ENCODE assay signal across 9 cellular contexts in the genomic region with DNA sequence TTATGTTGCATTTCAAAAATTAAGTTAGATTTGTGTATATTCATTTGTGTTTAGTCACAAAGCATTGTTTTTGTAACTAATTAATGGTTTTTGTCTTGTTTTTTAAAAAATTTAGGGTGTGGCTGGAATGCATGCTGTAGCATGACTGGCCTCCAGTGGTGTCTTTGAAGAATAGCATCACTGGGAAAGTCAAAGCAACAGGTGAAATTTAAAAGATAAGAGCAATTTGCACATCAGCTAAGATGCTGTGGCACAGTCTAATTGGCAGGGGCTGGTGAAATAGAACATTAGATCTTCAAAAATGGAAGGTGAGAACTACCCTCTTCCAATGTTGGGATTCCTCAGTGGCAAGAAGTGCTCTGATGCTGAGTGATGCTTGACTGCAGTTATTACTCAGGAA. TPM values are rescaled to one million over a fixed set of nuclear protein-coding genes. Genes with fewer than 3 reads are reported as not detected.
DNase-seq lines count a peak whose midpoint lies in the region; ATAC-seq, FAIRE-seq and TF ChIP-seq lines count a peak whose summit lies in the region.
"Had no signal": no experiment of that assay in that cellular context is flagged by ENCODE, and none has a peak within 500 bp of the region (broad histone marks: within the 10 kb centered on the region; RNA-seq: fewer than 3 reads in every experiment).

No MANE protein-coding gene starts in this region.

- intact Hi-C loops in vagina (cut with DNase I): no loop called here

- H3F3A ChIP-seq in OCI-LY1 (ENCODE audit: insufficient read depth, low read length): no peaks in the 10 kb centered on the region

- no peaks in the 10 kb centered on the region for H3K9me2 ChIP-seq in OCI-LY1 (ENCODE audit: low read depth, low read length)

- H3K4me3 ChIP-seq in OCI-LY1 (ENCODE audit: low read depth, low read length, poor library complexity, severe bottlenecking) (no peak overlapping the region), fibroblast of lung (replicated peaks in 1 of 4; ENCODE audit: control extremely low read depth in 1 of 4, insufficient read depth in 1 of 4, low read depth in 3 of 4, low read length in 4 of 4) (no peak overlapping the region), vagina (no peak overlapping the region)

- no peak overlapping the region for H3K4me3 Mint-ChIP-seq in natural killer cell treated with Interleukin-12 subunit alpha and Interleukin-12 subunit beta and Interleukin-15 and Interleukin-18, amount 100 ng/mL, for 72 hours
- H3K4me3 Mint-ChIP-seq: activated naive CD8-positive, alpha-beta T cell treated with anti-CD3 and anti-CD28 coated beads, Interleukin-2, amount 10 ng/mL, durations not matched to agents 7 days and 5 days had no signal

- H3K4me2 ChIP-seq in OCI-LY1 (ENCODE audit: low read length) (no peak overlapping the region), fibroblast of lung (ENCODE audit: extremely low read depth, insufficient read depth, low read length) (no peak overlapping the region)

- no peaks in the 10 kb centered on the region for H3K4me1 ChIP-seq in OCI-LY1 (ENCODE audit: insufficient read depth, low read length, severe bottlenecking)
- no peaks in the 10 kb centered on the region for H3K4me1 ChIP-seq in fibroblast of lung (ENCODE audit: control insufficient read depth, extremely low read depth, insufficient read depth, low read length)
- H3K4me1 ChIP-seq in vagina: no peaks in the 10 kb centered on the region

- no peaks in the 10 kb centered on the region for H3K4me1 Mint-ChIP-seq in natural killer cell treated with Interleukin-12 subunit alpha and Interleukin-12 subunit beta and Interleukin-15 and Interleukin-18, amount 100 ng/mL, for 72 hours (ENCODE audit: low read depth in 2 of 2)
- H3K4me1 Mint-ChIP-seq: activated naive CD8-positive, alpha-beta T cell treated with anti-CD3 and anti-CD28 coated beads, Interleukin-2, amount 10 ng/mL, durations not matched to agents 7 days and 5 days had no signal

- no peaks in the 10 kb centered on the region for H4K20me1 ChIP-seq in OCI-LY1 (ENCODE audit: insufficient read depth, low read length)
- H4K20me1 ChIP-seq in fibroblast of lung (ENCODE audit: control insufficient read depth, extremely low read depth, insufficient read depth, low read length): no peaks in the 10 kb centered on the region

- H3K36me3 Mint-ChIP-seq in natural killer cell treated with Interleukin-12 subunit alpha and Interleukin-12 subunit beta and Interleukin-15 and Interleukin-18, amount 100 ng/mL, for 72 hours: no peaks in the 10 kb centered on the region
- H3K36me3 Mint-ChIP-seq: activated naive CD8-positive, alpha-beta T cell treated with anti-CD3 and anti-CD28 coated beads, Interleukin-2, amount 10 ng/mL, durations not matched to agents 7 days and 5 days had no signal

- H3K9me3 ChIP-seq in OCI-LY1 (ENCODE audit: low read length) (no peaks in the 10 kb centered on the region), fibroblast of lung (ENCODE audit: control insufficient read depth, insufficient read depth, low read depth, low read length) (no peaks in the 10 kb centered on the region), vagina (no peaks in the 10 kb centered on the region)

- TF ChIP-seq CTCF in OCI-LY1 (IDR thresholded peaks at IDR 0.05; ENCODE audit: low read length) (peak; percentile 52), fibroblast of lung (conservative IDR thresholded peaks at IDR 0.05 in 1 of 2, IDR thresholded peaks at IDR 0.05 in 1 of 2; ENCODE audit: low read depth in 1 of 2, low read length in 2 of 2) (peak; percentile 59 to 71), vagina (IDR thresholded peaks at IDR 0.05) (peak in 1 of 3 experiments; percentile 17)

- peaks cover 3% of the 10 kb centered on the region for H3K9me3 Mint-ChIP-seq in natural killer cell treated with Interleukin-12 subunit alpha and Interleukin-12 subunit beta and Interleukin-15 and Interleukin-18, amount 100 ng/mL, for 72 hours
- H3K9me3 Mint-ChIP-seq: activated naive CD8-positive, alpha-beta T cell treated with anti-CD3 and anti-CD28 coated beads, Interleukin-2, amount 10 ng/mL, durations not matched to agents 7 days and 5 days had no signal

- H3K36me3 ChIP-seq in OCI-LY1 (ENCODE audit: insufficient read depth, low read length) (no peaks in the 10 kb centered on the region), fibroblast of lung (ENCODE audit: control insufficient read depth, insufficient read depth, low read length) (no peaks in the 10 kb centered on the region), vagina (no peaks in the 10 kb centered on the region)

- ATAC-seq in natural killer cell treated with Interleukin-12 subunit alpha and Interleukin-12 subunit beta and Interleukin-15 and Interleukin-18, amount 100 ng/mL, for 72 hours: no peak
- ATAC-seq in HG03135 (IDR thresholded peaks at IDR 0.05; ENCODE audit: unreplicated experiment): no peak

- FAIRE-seq in GM12892 (lab: Jason Lieb, UNC): peak; percentile 61

- DNase-seq in A172 (ENCODE audit: low spot score) (peak; percentile 18), GM12892 (ENCODE audit: insufficient read length) (no peak), fibroblast of lung (ENCODE audit: low read depth in 2 of 2) (peak; percentile 12 to 29), putamen (ENCODE audit: low spot score) (no peak), vagina (ENCODE audit: extremely low spot score in 2 of 2) (no peak)
- no peak for DNase-seq in natural killer cell treated with Interleukin-12 subunit alpha and Interleukin-12 subunit beta and Interleukin-15 and Interleukin-18, amount 100 ng/mL, for 72 hours (ENCODE audit: low spot score)
- DNase-seq: activated naive CD8-positive, alpha-beta T cell treated with anti-CD3 and anti-CD28 coated beads, Interleukin-2, amount 10 ng/mL, durations not matched to agents 7 days and 5 days had no signal

- H2AFZ ChIP-seq in OCI-LY1 (ENCODE audit: low read length): no peak overlapping the region
- no peak overlapping the region for H2AFZ ChIP-seq in fibroblast of lung (ENCODE audit: low read length)

- no peak for TF ChIP-seq POLR2A in GM12892 (IDR thresholded peaks at IDR 0.05; ENCODE audit: low read depth, low read length)
- TF ChIP-seq POLR2A in vagina (IDR thresholded peaks at IDR 0.05): no peak

- H3K79me2 ChIP-seq in OCI-LY1 (ENCODE audit: insufficient read depth, low read length) (no peaks in the 10 kb centered on the region), fibroblast of lung (ENCODE audit: control insufficient read depth, insufficient read depth, low read length) (no peaks in the 10 kb centered on the region)

- no peak overlapping the region for H3K27ac Mint-ChIP-seq in natural killer cell treated with Interleukin-12 subunit alpha and Interleukin-12 subunit beta and Interleukin-15 and Interleukin-18, amount 100 ng/mL, for 72 hours
- H3K27ac Mint-ChIP-seq: activated naive CD8-positive, alpha-beta T cell treated with anti-CD3 and anti-CD28 coated beads, Interleukin-2, amount 10 ng/mL, durations not matched to agents 7 days and 5 days had no signal

- H3K27ac ChIP-seq in OCI-LY1 (ENCODE audit: low read depth, low read length, poor library complexity, severe bottlenecking) (no peak overlapping the region), fibroblast of lung (ENCODE audit: insufficient read depth, low read length) (no peak overlapping the region), vagina (no peak overlapping the region)

- H3K27me3 Mint-ChIP-seq in natural killer cell treated with Interleukin-12 subunit alpha and Interleukin-12 subunit beta and Interleukin-15 and Interleukin-18, amount 100 ng/mL, for 72 hours: no peaks in the 10 kb centered on the region
- H3K27me3 Mint-ChIP-seq: activated naive CD8-positive, alpha-beta T cell treated with anti-CD3 and anti-CD28 coated beads, Interleukin-2, amount 10 ng/mL, durations not matched to agents 7 days and 5 days had no signal

- no peaks in the 10 kb centered on the region for H3K27me3 ChIP-seq in OCI-LY1 (ENCODE audit: insufficient read depth, low read length)
- no peaks in the 10 kb centered on the region for H3K27me3 ChIP-seq in fibroblast of lung (ENCODE audit: control insufficient read depth, insufficient read depth, low read length)
- no peaks in the 10 kb centered on the region for H3K27me3 ChIP-seq in vagina

- no peak overlapping the region for H3K9ac ChIP-seq in OCI-LY1 (ENCODE audit: low read length)
- no peak overlapping the region for H3K9ac ChIP-seq in fibroblast of lung (ENCODE audit: insufficient read depth, low read length)

RNA-seq across cellular contexts. Expression of a gene that starts 45.3 kb away (rescaled TPM):
- total RNA-seq in A172 (2014; rRNA removed; shearing (Covaris generic)): 21.2 and 25.6 TPM in 2 replicates
- polyA plus RNA-seq in GM12892 (2012; ENCODE audit: missing spikeins): 7.5 TPM
- total RNA-seq in fibroblast of lung (75.2 and 95.1 TPM in 2 replicates), vagina (64.6 TPM)
- 10.9 and 15.7 TPM in 2 replicates for polyA plus RNA-seq in fibroblast of lung
- 20.1 and 22.7 TPM in 2 replicates for polyA plus RNA-seq in fibroblast of lung (2012)
- polyA minus RNA-seq in fibroblast of lung (ENCODE audit: low replicate concordance): 16.0 and 29.6 TPM in 2 replicates
- total RNA-seq in natural killer cell treated with Interleukin-12 subunit alpha and Interleukin-12 subunit beta and Interleukin-15 and Interleukin-18, amount 100 ng/mL, for 72 hours: 1 to 10 TPM in 1 of 2 donors, not detected in 1; 1.1 TPM

Comparison
In these comparisons a context has a peak if more than half of its experiments do, and no peak if none do; other contexts are left out.
1. DNase-seq: peak in A172 (single experiment) and fibroblast of lung (2 of 2); none in GM12892 (single experiment), putamen (single experiment), natural killer cell treated with Interleukin-12 subunit alpha and Interleukin-12 subunit beta and Interleukin-15 and Interleukin-18, amount 100 ng/mL, for 72 hours (single experiment) and vagina (0 of 2).
2. RNA of a gene that starts 45.3 kb away (total RNA-seq): 75.2 to 95.1 TPM in fibroblast of lung, 64.6 TPM in vagina (single experiment) and 21.2 to 25.6 TPM in A172; 1.1 TPM in natural killer cell treated with Interleukin-12 subunit alpha and Interleukin-12 subunit beta and Interleukin-15 and Interleukin-18, amount 100 ng/mL, for 72 hours; every median in the first group is over 10 times any median in the second.